11 cellular contexts compared by ENCODE assay signal in genomic region chr7:128890306-128891109, GRCh38. TPM values are rescaled to one million over a fixed set of nuclear protein-coding genes. Genes with fewer than 3 reads are reported as not detected.
DNase-seq lines count a peak whose midpoint lies in the region; ATAC-seq, FAIRE-seq and TF ChIP-seq lines count a peak whose summit lies in the region.
"Had no signal": no experiment of that assay in that cellular context is flagged by ENCODE, and none has a peak within 500 bp of the region (broad histone marks: within the 10 kb centered on the region; RNA-seq: fewer than 3 reads in every experiment).

No MANE protein-coding gene starts in this region.

- H3K9ac ChIP-seq in kidney (ENCODE audit: low read length in 2 of 2): no peak overlapping the region

- no peak for DNase-seq in activated T-cell treated with anti-CD3 and anti-CD28 coated beads, Interleukin-2, amount 50 U/mL, for 72 hours
- DNase-seq in activated T-cell treated with anti-CD3 and anti-CD28 coated beads for 4 hours: no peak
- peak; percentile 29 for DNase-seq in MCF 10A (ENCODE audit: unreplicated experiment)
- peak; percentile 79 for DNase-seq in kidney
- peak in 1 of 2 donors; percentile 89 for DNase-seq in upper lobe of left lung
- no peak for DNase-seq in midbrain (lab: John Stamatoyannopoulos, UW)
- no peak for DNase-seq in tibial nerve (ENCODE audit: low spot score in 2 of 2)
- DNase-seq in activated CD4-positive, alpha-beta T cell treated with anti-CD3 and anti-CD28 coated beads for 36 hours: no peak
- DNase-seq: AML-193; stimulated activated CD8-positive, alpha-beta memory T cell treated with anti-CD3 and anti-CD28 coated beads, Interleukin-4, amount 100 ng/mL, for 48 hours had no signal

- peak; percentile 18 to 33 for ATAC-seq in activated T-cell treated with anti-CD3 and anti-CD28 coated beads, Interleukin-2, amount 50 U/mL, for 72 hours (replicated peaks in 1 of 2)
- ATAC-seq in upper lobe of left lung (ENCODE audit: low FRiP score in 2 of 2): peak in 1 of 2 donors; percentile 41
- no peak for ATAC-seq in activated CD4-positive, alpha-beta T cell treated with anti-CD3 and anti-CD28 coated beads for 36 hours

- CTCF ChIA-PET in MCF 10A (lab: Yijun Ruan, JAX): interaction anchor here (0.6 kb wide), 2 partner anchors 12 to 161 kb away, joined by 3 to 6 read pairs; no protein-coding TSS in a partner anchor
- CTCF ChIA-PET in activated CD4-positive, alpha-beta T cell treated with anti-CD3 and anti-CD28 coated beads for 36 hours (lab: Charles Lee): no interaction called here

- peaks cover 0 to 13% (median 11%) of the 10 kb centered on the region in 4 donors for H3K27me3 ChIP-seq in upper lobe of left lung
- peaks cover 0 to 37% of the 10 kb centered on the region in 2 donors for H3K27me3 ChIP-seq in tibial nerve

- no peaks in the 10 kb centered on the region for H3K36me3 Mint-ChIP-seq in activated T-cell treated with anti-CD3 and anti-CD28 coated beads, Interleukin-2, amount 50 U/mL, for 72 hours (ENCODE audit: insufficient read depth in 2 of 2)
- H3K36me3 Mint-ChIP-seq in MCF 10A (ENCODE audit: insufficient read depth, unreplicated experiment): no peaks in the 10 kb centered on the region
- H3K36me3 Mint-ChIP-seq in activated CD4-positive, alpha-beta T cell treated with anti-CD3 and anti-CD28 coated beads for 36 hours (ENCODE audit: low read depth): no peaks in the 10 kb centered on the region
- H3K36me3 Mint-ChIP-seq: natural killer cell treated with Interleukin-12 subunit alpha and Interleukin-12 subunit beta and Interleukin-15 and Interleukin-18, amount 100 ng/mL, for 72 hours had no signal

- H3K4me1 Mint-ChIP-seq in activated T-cell treated with anti-CD3 and anti-CD28 coated beads, Interleukin-2, amount 50 U/mL, for 72 hours (ENCODE audit: low read depth): no peaks in the 10 kb centered on the region
- peaks cover 10% of the 10 kb centered on the region for H3K4me1 Mint-ChIP-seq in MCF 10A (ENCODE audit: insufficient read depth, unreplicated experiment)
- H3K4me1 Mint-ChIP-seq in activated CD4-positive, alpha-beta T cell treated with anti-CD3 and anti-CD28 coated beads for 36 hours: no peaks in the 10 kb centered on the region

- TF ChIP-seq EP300 in upper lobe of left lung (IDR thresholded peaks at IDR 0.05): no peak
- no peak for TF ChIP-seq EP300 in tibial nerve (IDR thresholded peaks at IDR 0.05)

- no peak overlapping the region for H3K27ac ChIP-seq in kidney (ENCODE audit: low read depth in 2 of 2, low read length in 2 of 2)
- no peak overlapping the region for H3K27ac ChIP-seq in upper lobe of left lung
- no peak overlapping the region for H3K27ac ChIP-seq in tibial nerve

- 39 to 61% methylated on average over 17 to 24 of the region's 67 CpGs for WGBS in upper lobe of left lung, 2 donors
- 26 to 38% methylated on average over 24 to 41 of the region's 67 CpGs for WGBS in tibial nerve, 2 donors

- H3K9me3 Mint-ChIP-seq in activated T-cell treated with anti-CD3 and anti-CD28 coated beads, Interleukin-2, amount 50 U/mL, for 72 hours: no peaks in the 10 kb centered on the region
- no peaks in the 10 kb centered on the region for H3K9me3 Mint-ChIP-seq in MCF 10A (ENCODE audit: unreplicated experiment)
- H3K9me3 Mint-ChIP-seq in activated CD4-positive, alpha-beta T cell treated with anti-CD3 and anti-CD28 coated beads for 36 hours (ENCODE audit: low read depth): no peaks in the 10 kb centered on the region
- H3K9me3 Mint-ChIP-seq: natural killer cell treated with Interleukin-12 subunit alpha and Interleukin-12 subunit beta and Interleukin-15 and Interleukin-18, amount 100 ng/mL, for 72 hours had no signal

- TF ChIP-seq CTCF in MCF 10A (IDR thresholded peaks at IDR 0.05; ENCODE audit: unreplicated experiment) (no peak), kidney (IDR thresholded peaks at IDR 0.05; ENCODE audit: borderline replicate concordance, extremely low read depth, insufficient read depth) (no peak), upper lobe of left lung (IDR thresholded peaks at IDR 0.05) (peak in 1 of 6 experiments; percentile 28), tibial nerve (IDR thresholded peaks at IDR 0.05) (peak in 2 of 5 experiments; percentile 11)

- H3K4me1 ChIP-seq in kidney (ENCODE audit: control insufficient read depth in 1 of 2, insufficient read depth in 1 of 2, low read depth in 1 of 2, low read length in 2 of 2) (no peaks in the 10 kb centered on the region), upper lobe of left lung (peaks cover 0 to 14% (median 3%) of the 10 kb centered on the region in 4 donors), tibial nerve (peaks cover 0 to 10% (median 3%) of the 10 kb centered on the region in 4 donors)

- BruUV-seq in MCF 10A (replicated peaks; lab: Mats Ljungman, UMichigan): no TSS peak

- H3K36me3 ChIP-seq in kidney (ENCODE audit: control insufficient read depth in 1 of 2, insufficient read depth in 2 of 2, low read length in 2 of 2) (no peaks in the 10 kb centered on the region), upper lobe of left lung (no peaks in the 10 kb centered on the region), tibial nerve (no peaks in the 10 kb centered on the region)

- no peak overlapping the region for H3K27ac Mint-ChIP-seq in activated T-cell treated with anti-CD3 and anti-CD28 coated beads, Interleukin-2, amount 50 U/mL, for 72 hours
- H3K27ac Mint-ChIP-seq in MCF 10A (ENCODE audit: low read depth, unreplicated experiment): no peak overlapping the region
- H3K27ac Mint-ChIP-seq in activated CD4-positive, alpha-beta T cell treated with anti-CD3 and anti-CD28 coated beads for 36 hours: no peak overlapping the region
- H3K27ac Mint-ChIP-seq: natural killer cell treated with Interleukin-12 subunit alpha and Interleukin-12 subunit beta and Interleukin-15 and Interleukin-18, amount 100 ng/mL, for 72 hours had no signal

- H3K4me3 ChIP-seq in kidney (ENCODE audit: low read length in 2 of 2) (no peak overlapping the region), upper lobe of left lung (peak overlapping the region in 3 of 4 donors; percentile 28 to 38 (median 35)), tibial nerve (peak overlapping the region in 2 of 4 donors; percentile 34 to 43)

- peaks cover 11% of the 10 kb centered on the region for H3K27me3 Mint-ChIP-seq in activated T-cell treated with anti-CD3 and anti-CD28 coated beads, Interleukin-2, amount 50 U/mL, for 72 hours (ENCODE audit: low read depth)
- H3K27me3 Mint-ChIP-seq in MCF 10A (ENCODE audit: insufficient read depth, unreplicated experiment): no peaks in the 10 kb centered on the region
- H3K27me3 Mint-ChIP-seq in activated CD4-positive, alpha-beta T cell treated with anti-CD3 and anti-CD28 coated beads for 36 hours: peaks cover 13% of the 10 kb centered on the region

- intact Hi-C loops in MCF 10A (cut with micrococcal nuclease) (no loop called here), kidney (cut with DNase I) (no loop called here)
- intact Hi-C loops in activated CD4-positive, alpha-beta T cell treated with anti-CD3 and anti-CD28 coated beads for 36 hours (cut with DNase I, micrococcal nuclease): no loop called here

- H3K9me3 ChIP-seq in kidney (ENCODE audit: control insufficient read depth in 1 of 2, low read length in 2 of 2): no peaks in the 10 kb centered on the region
- no peaks in the 10 kb centered on the region for H3K9me3 ChIP-seq in upper lobe of left lung
- no peaks in the 10 kb centered on the region for H3K9me3 ChIP-seq in tibial nerve

- POLR2A ChIA-PET in MCF 10A (lab: Yijun Ruan, JAX): no interaction called here
- POLR2A ChIA-PET in activated CD4-positive, alpha-beta T cell treated with anti-CD3 and anti-CD28 coated beads for 36 hours (lab: Charles Lee): no interaction called here

- FAIRE-seq in kidney (lab: Jason Lieb, UNC): no peak

- TF ChIP-seq POLR2A in upper lobe of left lung (IDR thresholded peaks at IDR 0.05) (no peak), tibial nerve (IDR thresholded peaks at IDR 0.05) (no peak)

- H3K4me3 Mint-ChIP-seq in activated T-cell treated with anti-CD3 and anti-CD28 coated beads, Interleukin-2, amount 50 U/mL, for 72 hours: peak overlapping the region in 1 of 2 donors; percentile 61
- no peak overlapping the region for H3K4me3 Mint-ChIP-seq in MCF 10A (ENCODE audit: unreplicated experiment)
- H3K4me3 Mint-ChIP-seq in activated CD4-positive, alpha-beta T cell treated with anti-CD3 and anti-CD28 coated beads for 36 hours: no peak overlapping the region

RNA-seq across cellular contexts. Expression of gene KCP, which starts 20.0 kb away (rescaled TPM):
- total RNA-seq in activated T-cell treated with anti-CD3 and anti-CD28 coated beads, Interleukin-2, amount 50 U/mL, for 72 hours: under 1 TPM in 1 of 2 donors, not detected in 1; 0.21 TPM
- 0.42 and 0.68 TPM in 2 replicates for total RNA-seq in MCF 10A (2022)
- total RNA-seq in kidney: 44.6 TPM
- polyA plus RNA-seq in kidney (ENCODE audit: insufficient read depth, low read depth, low replicate concordance): 7.7 TPM
- 1 to 10 TPM in 3 of 6 donors, under 1 TPM in 2, not detected in 1; 0.15 to 2.1 (median 1.1) TPM for total RNA-seq in upper lobe of left lung
- total RNA-seq in tibial nerve: under 1 TPM; 0.21 to 0.90 (median 0.40) TPM
- total RNA-seq in activated CD4-positive, alpha-beta T cell treated with anti-CD3 and anti-CD28 coated beads for 36 hours: not detected

RNA-seq across cellular contexts. Expression of gene ATP6V1F, which starts 27.9 kb away (rescaled TPM):
- total RNA-seq in activated T-cell treated with anti-CD3 and anti-CD28 coated beads, Interleukin-2, amount 50 U/mL, for 72 hours: 10 to 100 TPM; 68.3 to 73.3 TPM
- 125 and 152 TPM in 2 replicates for total RNA-seq in MCF 10A (2022)
- total RNA-seq in kidney: 161 TPM
- polyA plus RNA-seq in kidney (ENCODE audit: insufficient read depth, low read depth, low replicate concordance): 684 TPM
- 100 to 1,000 TPM in 5 of 6 donors, 10 to 100 TPM in 1; 99.8 to 224 (median 156) TPM for total RNA-seq in upper lobe of left lung
- total RNA-seq in tibial nerve: 100 to 1,000 TPM in 1 of 4 donors, 10 to 100 TPM in 3; 57.9 to 122 (median 75.4) TPM
- 100 to 1,000 TPM; 109 to 159 TPM for total RNA-seq in activated CD4-positive, alpha-beta T cell treated with anti-CD3 and anti-CD28 coated beads for 36 hours

RNA-seq across cellular contexts. Expression of gene IRF5, which starts 47.2 kb away (rescaled TPM):
- total RNA-seq in activated T-cell treated with anti-CD3 and anti-CD28 coated beads, Interleukin-2, amount 50 U/mL, for 72 hours: 10 to 100 TPM; 23.1 to 30.3 TPM
- total RNA-seq in MCF 10A (2022) (7.5 and 10.1 TPM in 2 replicates), kidney (27.1 TPM), upper lobe of left lung (10 to 100 TPM; 10.7 to 83.8 (median 45.8) TPM), tibial nerve (10 to 100 TPM in 3 of 4 donors, 1 to 10 TPM in 1; 7.8 to 28.8 (median 15.0) TPM)
- polyA plus RNA-seq in kidney (ENCODE audit: insufficient read depth, low read depth, low replicate concordance): 13.0 TPM
- 1 to 10 TPM; 7.2 to 8.5 TPM for total RNA-seq in activated CD4-positive, alpha-beta T cell treated with anti-CD3 and anti-CD28 coated beads for 36 hours

Comparison
In these comparisons a context has a peak if more than half of its experiments do, and no peak if none do; other contexts are left out.
1. DNase-seq: peak in MCF 10A (single experiment) and kidney (single experiment); none in activated T-cell treated with anti-CD3 and anti-CD28 coated beads, Interleukin-2, amount 50 U/mL, for 72 hours (0 of 2), activated T-cell treated with anti-CD3 and anti-CD28 coated beads for 4 hours (single experiment), midbrain (single experiment), tibial nerve (0 of 2) and activated CD4-positive, alpha-beta T cell treated with anti-CD3 and anti-CD28 coated beads for 36 hours (single experiment).
2. H3K4me3 ChIP-seq: peak in upper lobe of left lung (3 of 4); none in kidney (0 of 2).
3. RNA of gene KCP, which starts 20.0 kb away (total RNA-seq): 44.6 TPM in kidney (single experiment); 0.15 to 2.1 TPM in upper lobe of left lung, 0.42 to 0.68 TPM in MCF 10A, 0.21 to 0.90 TPM in tibial nerve, 0.21 TPM in activated T-cell treated with anti-CD3 and anti-CD28 coated beads, Interleukin-2, amount 50 U/mL, for 72 hours and not detected in activated CD4-positive, alpha-beta T cell treated with anti-CD3 and anti-CD28 coated beads for 36 hours; every median in the first group is over 10 times any median in the second.